Comparison of ENCODE assay signal across 8 cellular contexts in genomic region chr21:29164330-29164942, GRCh38. TPM values are rescaled to one million over a fixed set of nuclear protein-coding genes. Genes with fewer than 3 reads are reported as not detected.
DNase-seq lines count a peak whose midpoint lies in the region; ATAC-seq and TF ChIP-seq lines count a peak whose summit lies in the region.

No MANE protein-coding gene starts in this region.

- in situ Hi-C loops in brain microvascular endothelial cell (cut with HindIII; ENCODE audit: low pct_ligation_motif_present, low sequenced_read_pairs): no loop called here

- no peaks in the 10 kb centered on the region for H3K36me3 ChIP-seq in brain microvascular endothelial cell (replicated peaks)
- no peaks in the 10 kb centered on the region for H3K36me3 ChIP-seq in vagina

- TF ChIP-seq CTCF in brain microvascular endothelial cell (IDR thresholded peaks at IDR 0.05; ENCODE audit: low read depth, low read length, missing control alignments) (peak; percentile 81), vagina (IDR thresholded peaks at IDR 0.05) (peak; percentile 20 to 72 (median 64))

- peak overlapping the region; percentile 99 for H3K27ac ChIP-seq in brain microvascular endothelial cell
- no peak overlapping the region for H3K27ac ChIP-seq in vagina

- no peak for ATAC-seq in HG02763 (IDR thresholded peaks at IDR 0.05; ENCODE audit: unreplicated experiment)

- no peaks in the 10 kb centered on the region for H3K9me3 ChIP-seq in vagina

- peak; percentile 59 for DNase-seq in SIG-M5 treated with dmso at 0.1 percent for 504 hours (lab: John Stamatoyannopoulos, UW; ENCODE audit: unreplicated experiment)
- DNase-seq in SIG-M5 (lab: John Stamatoyannopoulos, UW): no peak
- peak; percentile 8 for DNase-seq in NCI-H2227 treated with DMSO at 0.1 percent for 48 hours (lab: John Stamatoyannopoulos, UW)
- DNase-seq in brain microvascular endothelial cell: peak; percentile 75
- DNase-seq in kidney glomerular epithelial cell (lab: John Stamatoyannopoulos, UW): peak; percentile 77
- DNase-seq in vagina (ENCODE audit: extremely low spot score in 2 of 2): no peak
- no peak for DNase-seq in activated T-cell treated with anti-CD3 and anti-CD28 coated beads, Interleukin-2, amount 50 U/mL, for 48 hours

- no peak for TF ChIP-seq POLR2A in vagina (IDR thresholded peaks at IDR 0.05)

- H3K4me3 ChIP-seq in brain microvascular endothelial cell (ENCODE audit: low read depth, low read length): no peak overlapping the region
- H3K4me3 ChIP-seq in vagina: no peak overlapping the region

- intact Hi-C loops in vagina (cut with DNase I): loop anchor here (10.0 kb wide), 1 partner anchor 210 kb away; no protein-coding TSS in a partner anchor

- H3K27me3 ChIP-seq in brain microvascular endothelial cell (replicated peaks): no peaks in the 10 kb centered on the region
- H3K27me3 ChIP-seq in vagina: no peaks in the 10 kb centered on the region

- peaks cover 13% of the 10 kb centered on the region for H3K4me1 ChIP-seq in vagina

RNA-seq across cellular contexts. Expression of gene MAP3K7CL, which starts 34.0 kb away (rescaled TPM):
- total RNA-seq in vagina: 6.9 TPM

Comparison
In these comparisons a context has a peak if more than half of its experiments do, and no peak if none do; other contexts are left out.
1. DNase-seq: peak in SIG-M5 treated with dmso at 0.1 percent for 504 hours (single experiment), NCI-H2227 treated with DMSO at 0.1 percent for 48 hours (single experiment), brain microvascular endothelial cell (single experiment) and kidney glomerular epithelial cell (single experiment); none in SIG-M5 (single experiment), vagina (0 of 2) and activated T-cell treated with anti-CD3 and anti-CD28 coated beads, Interleukin-2, amount 50 U/mL, for 48 hours (0 of 2).